ENCODE assay signal across 1 cellular context in genomic region chr2:55618649-55619055, GRCh38.
A peak's percentile ranks its signal among the peaks of the same experiment; 100 is the strongest.
TF ChIP-seq lines count a peak whose summit lies in the region.

No MANE protein-coding gene starts in this region.

TF ChIP-seq in GM12878, 131 proteins besides CTCF, POLR2A, EP300 and RAD21 (continued from another document and continues in another):
- no peak for TF ChIP-seq RBBP5 (conservative IDR thresholded peaks at IDR 0.05)
- TF ChIP-seq NFXL1 (IDR thresholded peaks at IDR 0.05; ENCODE audit: borderline replicate concordance): no peak
- no peak for TF ChIP-seq ZZZ3 (IDR thresholded peaks at IDR 0.05; ENCODE audit: control insufficient read depth, insufficient read length, low read depth)
- TF ChIP-seq BMI1 (IDR thresholded peaks at IDR 0.05; ENCODE audit: borderline replicate concordance): no peak
- TF ChIP-seq YBX1 (IDR thresholded peaks at IDR 0.05): no peak
- TF ChIP-seq, protein P1, sequence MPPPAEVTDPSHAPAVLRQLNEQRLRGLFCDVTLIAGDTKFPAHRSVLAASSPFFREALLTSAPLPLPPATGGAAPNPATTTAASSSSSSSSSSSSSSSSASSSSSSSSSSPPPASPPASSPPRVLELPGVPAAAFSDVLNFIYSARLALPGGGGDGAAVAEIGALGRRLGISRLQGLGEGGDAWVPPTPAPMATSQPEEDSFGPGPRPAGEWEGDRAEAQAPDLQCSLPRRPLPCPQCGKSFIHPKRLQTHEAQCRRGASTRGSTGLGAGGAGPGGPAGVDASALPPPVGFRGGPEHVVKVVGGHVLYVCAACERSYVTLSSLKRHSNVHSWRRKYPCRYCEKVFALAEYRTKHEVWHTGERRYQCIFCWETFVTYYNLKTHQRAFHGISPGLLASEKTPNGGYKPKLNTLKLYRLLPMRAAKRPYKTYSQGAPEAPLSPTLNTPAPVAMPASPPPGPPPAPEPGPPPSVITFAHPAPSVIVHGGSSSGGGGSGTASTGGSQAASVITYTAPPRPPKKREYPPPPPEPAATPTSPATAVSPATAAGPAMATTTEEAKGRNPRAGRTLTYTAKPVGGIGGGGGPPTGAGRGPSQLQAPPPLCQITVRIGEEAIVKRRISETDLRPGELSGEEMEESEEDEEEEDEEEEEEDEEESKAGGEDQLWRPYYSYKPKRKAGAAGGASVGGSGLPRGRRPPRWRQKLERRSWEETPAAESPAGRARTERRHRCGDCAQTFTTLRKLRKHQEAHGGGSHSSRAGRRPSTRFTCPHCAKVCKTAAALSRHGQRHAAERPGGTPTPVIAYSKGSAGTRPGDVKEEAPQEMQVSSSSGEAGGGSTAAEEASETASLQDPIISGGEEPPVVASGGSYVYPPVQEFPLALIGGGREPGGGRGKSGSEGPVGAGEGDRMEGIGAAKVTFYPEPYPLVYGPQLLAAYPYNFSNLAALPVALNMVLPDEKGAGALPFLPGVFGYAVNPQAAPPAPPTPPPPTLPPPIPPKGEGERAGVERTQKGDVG (CRISPR knock-in tag; IDR thresholded peaks at IDR 0.05): no peak
- no peak for TF ChIP-seq CBX3 (IDR thresholded peaks at IDR 0.05; ENCODE audit: borderline replicate concordance, low read depth)
- TF ChIP-seq ZBTB40 (IDR thresholded peaks at IDR 0.05; ENCODE audit: borderline replicate concordance): no peak
- no peak for TF ChIP-seq SUPT20H (IDR thresholded peaks at IDR 0.05; ENCODE audit: borderline replicate concordance, control insufficient read depth, low read depth, low read length)
- TF ChIP-seq HDAC2 (IDR thresholded peaks at IDR 0.05): no peak
- TF ChIP-seq MTA2 (IDR thresholded peaks at IDR 0.05; ENCODE audit: low read depth): no peak
- TF ChIP-seq POLR2AphosphoS5 (IDR thresholded peaks at IDR 0.05; ENCODE audit: low read length): no peak; the same call in 1 of the 2 replicates
- TF ChIP-seq, protein P2, sequence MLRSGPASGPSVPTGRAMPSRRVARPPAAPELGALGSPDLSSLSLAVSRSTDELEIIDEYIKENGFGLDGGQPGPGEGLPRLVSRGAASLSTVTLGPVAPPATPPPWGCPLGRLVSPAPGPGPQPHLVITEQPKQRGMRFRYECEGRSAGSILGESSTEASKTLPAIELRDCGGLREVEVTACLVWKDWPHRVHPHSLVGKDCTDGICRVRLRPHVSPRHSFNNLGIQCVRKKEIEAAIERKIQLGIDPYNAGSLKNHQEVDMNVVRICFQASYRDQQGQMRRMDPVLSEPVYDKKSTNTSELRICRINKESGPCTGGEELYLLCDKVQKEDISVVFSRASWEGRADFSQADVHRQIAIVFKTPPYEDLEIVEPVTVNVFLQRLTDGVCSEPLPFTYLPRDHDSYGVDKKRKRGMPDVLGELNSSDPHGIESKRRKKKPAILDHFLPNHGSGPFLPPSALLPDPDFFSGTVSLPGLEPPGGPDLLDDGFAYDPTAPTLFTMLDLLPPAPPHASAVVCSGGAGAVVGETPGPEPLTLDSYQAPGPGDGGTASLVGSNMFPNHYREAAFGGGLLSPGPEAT (IDR thresholded peaks at IDR 0.05; ENCODE audit: low read depth): no peak
- no peak for TF ChIP-seq ESRRA (IDR thresholded peaks at IDR 0.05; ENCODE audit: low read length)
- TF ChIP-seq ZNF274 (IDR thresholded peaks at IDR 0.05; ENCODE audit: insufficient read depth, insufficient read length): no peak
- no peak for TF ChIP-seq SP1 (IDR thresholded peaks at IDR 0.05; ENCODE audit: low read depth, low read length)
- TF ChIP-seq POLR2AphosphoS2 (IDR thresholded peaks at IDR 0.05; ENCODE audit: low read depth, low read length): no peak
- no peak for TF ChIP-seq STAT1 (conservative IDR thresholded peaks at IDR 0.05)
- TF ChIP-seq, protein P3, sequence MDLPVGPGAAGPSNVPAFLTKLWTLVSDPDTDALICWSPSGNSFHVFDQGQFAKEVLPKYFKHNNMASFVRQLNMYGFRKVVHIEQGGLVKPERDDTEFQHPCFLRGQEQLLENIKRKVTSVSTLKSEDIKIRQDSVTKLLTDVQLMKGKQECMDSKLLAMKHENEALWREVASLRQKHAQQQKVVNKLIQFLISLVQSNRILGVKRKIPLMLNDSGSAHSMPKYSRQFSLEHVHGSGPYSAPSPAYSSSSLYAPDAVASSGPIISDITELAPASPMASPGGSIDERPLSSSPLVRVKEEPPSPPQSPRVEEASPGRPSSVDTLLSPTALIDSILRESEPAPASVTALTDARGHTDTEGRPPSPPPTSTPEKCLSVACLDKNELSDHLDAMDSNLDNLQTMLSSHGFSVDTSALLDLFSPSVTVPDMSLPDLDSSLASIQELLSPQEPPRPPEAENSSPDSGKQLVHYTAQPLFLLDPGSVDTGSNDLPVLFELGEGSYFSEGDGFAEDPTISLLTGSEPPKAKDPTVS (IDR thresholded peaks at IDR 0.05; ENCODE audit: low read depth, low read length): no peak
- TF ChIP-seq TCF3 (IDR thresholded peaks at IDR 0.05; ENCODE audit: borderline replicate concordance, insufficient read depth, low read depth, low read length): no peak
- no peak for TF ChIP-seq STAT3 (IDR thresholded peaks at IDR 0.05; ENCODE audit: low read depth, low read length)
- no peak for TF ChIP-seq CBFB (IDR thresholded peaks at IDR 0.05; ENCODE audit: low read depth)
- no peak for TF ChIP-seq WRNIP1 (IDR thresholded peaks at IDR 0.05; ENCODE audit: borderline replicate concordance, low read depth, low read length)
- TF ChIP-seq, protein P4, sequence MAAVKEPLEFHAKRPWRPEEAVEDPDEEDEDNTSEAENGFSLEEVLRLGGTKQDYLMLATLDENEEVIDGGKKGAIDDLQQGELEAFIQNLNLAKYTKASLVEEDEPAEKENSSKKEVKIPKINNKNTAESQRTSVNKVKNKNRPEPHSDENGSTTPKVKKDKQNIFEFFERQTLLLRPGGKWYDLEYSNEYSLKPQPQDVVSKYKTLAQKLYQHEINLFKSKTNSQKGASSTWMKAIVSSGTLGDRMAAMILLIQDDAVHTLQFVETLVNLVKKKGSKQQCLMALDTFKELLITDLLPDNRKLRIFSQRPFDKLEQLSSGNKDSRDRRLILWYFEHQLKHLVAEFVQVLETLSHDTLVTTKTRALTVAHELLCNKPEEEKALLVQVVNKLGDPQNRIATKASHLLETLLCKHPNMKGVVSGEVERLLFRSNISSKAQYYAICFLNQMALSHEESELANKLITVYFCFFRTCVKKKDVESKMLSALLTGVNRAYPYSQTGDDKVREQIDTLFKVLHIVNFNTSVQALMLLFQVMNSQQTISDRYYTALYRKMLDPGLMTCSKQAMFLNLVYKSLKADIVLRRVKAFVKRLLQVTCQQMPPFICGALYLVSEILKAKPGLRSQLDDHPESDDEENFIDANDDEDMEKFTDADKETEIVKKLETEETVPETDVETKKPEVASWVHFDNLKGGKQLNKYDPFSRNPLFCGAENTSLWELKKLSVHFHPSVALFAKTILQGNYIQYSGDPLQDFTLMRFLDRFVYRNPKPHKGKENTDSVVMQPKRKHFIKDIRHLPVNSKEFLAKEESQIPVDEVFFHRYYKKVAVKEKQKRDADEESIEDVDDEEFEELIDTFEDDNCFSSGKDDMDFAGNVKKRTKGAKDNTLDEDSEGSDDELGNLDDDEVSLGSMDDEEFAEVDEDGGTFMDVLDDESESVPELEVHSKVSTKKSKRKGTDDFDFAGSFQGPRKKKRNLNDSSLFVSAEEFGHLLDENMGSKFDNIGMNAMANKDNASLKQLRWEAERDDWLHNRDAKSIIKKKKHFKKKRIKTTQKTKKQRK (IDR thresholded peaks at IDR 0.05; ENCODE audit: low read depth, low read length): no peak
- TF ChIP-seq PAX5 (IDR thresholded peaks at IDR 0.05; ENCODE audit: borderline replicate concordance, low read depth, low read length): no peak
- no peak for TF ChIP-seq RAD51 (IDR thresholded peaks at IDR 0.05)
- TF ChIP-seq CUX1 (IDR thresholded peaks at IDR 0.05; ENCODE audit: insufficient replicate concordance, low read depth, low read length): no peak
- TF ChIP-seq NFIC (IDR thresholded peaks at IDR 0.05; ENCODE audit: low read depth, low read length): no peak
- TF ChIP-seq ZBED1 (IDR thresholded peaks at IDR 0.05; ENCODE audit: borderline replicate concordance): no peak
- no peak for TF ChIP-seq JUND (IDR thresholded peaks at IDR 0.05; ENCODE audit: low read depth, low read length)
- TF ChIP-seq MYB (IDR thresholded peaks at IDR 0.05; ENCODE audit: borderline replicate concordance, low read depth, low read length): no peak
- no peak for TF ChIP-seq GATAD2B (conservative IDR thresholded peaks at IDR 0.05; ENCODE audit: low read depth)
- TF ChIP-seq NRF1 (conservative IDR thresholded peaks at IDR 0.05; ENCODE audit: low read depth, low read length): no peak
- TF ChIP-seq HDGF (IDR thresholded peaks at IDR 0.05): no peak
- no peak for TF ChIP-seq DPF2 (IDR thresholded peaks at IDR 0.05)
- peak; percentile 65; the same call in 1 of the 2 replicates for TF ChIP-seq YY1 (IDR thresholded peaks at IDR 0.05; ENCODE audit: low read depth, low read length)
- TF ChIP-seq, protein P5, sequence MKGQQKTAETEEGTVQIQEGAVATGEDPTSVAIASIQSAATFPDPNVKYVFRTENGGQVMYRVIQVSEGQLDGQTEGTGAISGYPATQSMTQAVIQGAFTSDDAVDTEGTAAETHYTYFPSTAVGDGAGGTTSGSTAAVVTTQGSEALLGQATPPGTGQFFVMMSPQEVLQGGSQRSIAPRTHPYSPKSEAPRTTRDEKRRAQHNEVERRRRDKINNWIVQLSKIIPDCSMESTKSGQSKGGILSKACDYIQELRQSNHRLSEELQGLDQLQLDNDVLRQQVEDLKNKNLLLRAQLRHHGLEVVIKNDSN (IDR thresholded peaks at IDR 0.05; ENCODE audit: borderline replicate concordance, extremely low read length, insufficient read depth, low read depth, low read length): no peak
- no peak for TF ChIP-seq BACH1 (IDR thresholded peaks at IDR 0.05; ENCODE audit: borderline replicate concordance)
- TF ChIP-seq TCF7 (IDR thresholded peaks at IDR 0.05; ENCODE audit: borderline replicate concordance): no peak
- peak; percentile 89 for TF ChIP-seq MXI1 (IDR thresholded peaks at IDR 0.05; ENCODE audit: low read depth, low read length)
- TF ChIP-seq TARDBP (IDR thresholded peaks at IDR 0.05; ENCODE audit: borderline replicate concordance): no peak
- TF ChIP-seq NR2F1 (conservative IDR thresholded peaks at IDR 0.05): no peak
- TF ChIP-seq HCFC1 (IDR thresholded peaks at IDR 0.05; ENCODE audit: low read length): peak; percentile 82
